19 cellular contexts compared by ENCODE assay signal in the genomic region with DNA sequence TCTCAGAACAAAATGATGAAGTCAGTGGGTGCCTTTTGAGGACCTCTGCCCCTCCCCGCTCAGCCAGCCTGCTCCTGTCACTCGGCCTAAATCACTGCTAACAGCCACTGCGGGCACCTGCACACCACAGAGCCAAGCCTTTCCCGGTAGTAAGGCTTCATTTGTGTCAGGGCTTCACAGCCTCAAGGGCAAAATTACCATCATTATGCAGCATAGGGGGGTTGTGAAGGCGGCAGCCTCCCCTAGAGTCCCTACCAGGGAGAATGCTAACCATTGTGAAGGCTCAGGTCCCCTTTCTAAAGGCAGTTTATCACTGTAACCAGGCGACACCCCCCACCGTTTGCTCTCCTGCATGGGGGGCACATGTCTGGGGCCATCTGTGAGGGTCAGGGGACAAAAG.
DNase-seq lines count a peak whose midpoint lies in the region; ATAC-seq and TF ChIP-seq lines count a peak whose summit lies in the region.
"Had no signal": no experiment of that assay in that cellular context is flagged by ENCODE, and none has a peak within 500 bp of the region (broad histone marks: within the 10 kb centered on the region; RNA-seq: fewer than 3 reads in every experiment).

No MANE protein-coding gene starts in this region.

- no peak overlapping the region for H3K4me2 ChIP-seq in neural cell (ENCODE audit: low read length)

- H4K20me1 ChIP-seq in neural cell (ENCODE audit: insufficient read depth), result no peaks in the 10 kb centered on the region

- peak; percentile 40 for TF ChIP-seq EP300 in neural cell (conservative IDR thresholded peaks at IDR 0.05; ENCODE audit: poor library complexity, severe bottlenecking)

- DNase-seq in NCI-H1436 treated with DMSO at 0.1 percent for 48 hours (lab: John Stamatoyannopoulos, UW), result peak; percentile 86
- peak; percentile 69 for DNase-seq in NCI-H2107 (lab: John Stamatoyannopoulos, UW)
- peak; percentile 9 for DNase-seq in NCI-H69 (lab: John Stamatoyannopoulos, UW)
- no peak for DNase-seq in GOT3 (lab: John Stamatoyannopoulos, UW)
- no peak for DNase-seq in stimulated activated CD4-positive, alpha-beta T cell treated with anti-CD3 and anti-CD28 coated beads, Interleukin-2, amount 100 ng/mL, for 24 hours
- DNase-seq: ACHN; C1 segment of cervical spinal cord; CD8-positive, alpha-beta memory T cell; Karpas-422; NCI-H2029; NCI-H446 treated with DMSO at 0.1 percent for 48 hours; NCI-H774; SIG-M5; T1000 had no signal

- no peaks in the 10 kb centered on the region for H3K79me2 ChIP-seq in neural cell (replicated peaks; ENCODE audit: insufficient read depth, low read length)

- no peaks in the 10 kb centered on the region for H3K9me2 ChIP-seq in neural cell (ENCODE audit: insufficient read depth, low read length)

- H3K9me3 ChIP-seq in neural cell (ENCODE audit: low read length), result no peaks in the 10 kb centered on the region
- H3K9me3 ChIP-seq: HAP-1 had no signal

- peak; percentile 49 for TF ChIP-seq CTCF in neural cell (IDR thresholded peaks at IDR 0.05; ENCODE audit: poor library complexity, severe bottlenecking)

- no peaks in the 10 kb centered on the region for H3K27me3 ChIP-seq in neural cell (ENCODE audit: insufficient read depth, low read depth, low read length)

- no peaks in the 10 kb centered on the region for H3F3A ChIP-seq in neural cell (ENCODE audit: insufficient read depth, low read length, poor library complexity, severe bottlenecking)

- H3K36me3 ChIP-seq in neural cell (ENCODE audit: insufficient read depth, low read length), result no peaks in the 10 kb centered on the region
- H3K36me3 ChIP-seq: HAP-1 had no signal

- peak; percentile 61 for TF ChIP-seq RAD21 in neural cell (conservative IDR thresholded peaks at IDR 0.05)

- no peak for ATAC-seq in HG03097 (IDR thresholded peaks at IDR 0.05; ENCODE audit: low FRiP score, unreplicated experiment)
- no peak for ATAC-seq in GM19467 (IDR thresholded peaks at IDR 0.05; ENCODE audit: unreplicated experiment)
- ATAC-seq: SK-N-SH treated with all-trans-retinoic acid at 6 μM for 48 hours had no signal

- no peak overlapping the region for H2AFZ ChIP-seq in neural cell (ENCODE audit: low read depth, low read length)

- H3K9ac ChIP-seq in neural cell (ENCODE audit: low read length), result peak overlapping the region; percentile 59

- H3K27ac ChIP-seq in neural cell (ENCODE audit: low read length), result peak overlapping the region; percentile 75

- H3K4me3 ChIP-seq in neural cell (ENCODE audit: low read length), result no peak overlapping the region
- H3K4me3 ChIP-seq: HAP-1 had no signal

TF ChIP-seq in neural cell, 6 proteins besides CTCF, POLR2A, EP300 and RAD21:
- TF ChIP-seq MXI1 (conservative IDR thresholded peaks at IDR 0.05; ENCODE audit: poor library complexity, severe bottlenecking) (no peak), SMC3 (conservative IDR thresholded peaks at IDR 0.05; ENCODE audit: poor library complexity) (peak; percentile 55)
- TF ChIP-seq, protein P1, sequence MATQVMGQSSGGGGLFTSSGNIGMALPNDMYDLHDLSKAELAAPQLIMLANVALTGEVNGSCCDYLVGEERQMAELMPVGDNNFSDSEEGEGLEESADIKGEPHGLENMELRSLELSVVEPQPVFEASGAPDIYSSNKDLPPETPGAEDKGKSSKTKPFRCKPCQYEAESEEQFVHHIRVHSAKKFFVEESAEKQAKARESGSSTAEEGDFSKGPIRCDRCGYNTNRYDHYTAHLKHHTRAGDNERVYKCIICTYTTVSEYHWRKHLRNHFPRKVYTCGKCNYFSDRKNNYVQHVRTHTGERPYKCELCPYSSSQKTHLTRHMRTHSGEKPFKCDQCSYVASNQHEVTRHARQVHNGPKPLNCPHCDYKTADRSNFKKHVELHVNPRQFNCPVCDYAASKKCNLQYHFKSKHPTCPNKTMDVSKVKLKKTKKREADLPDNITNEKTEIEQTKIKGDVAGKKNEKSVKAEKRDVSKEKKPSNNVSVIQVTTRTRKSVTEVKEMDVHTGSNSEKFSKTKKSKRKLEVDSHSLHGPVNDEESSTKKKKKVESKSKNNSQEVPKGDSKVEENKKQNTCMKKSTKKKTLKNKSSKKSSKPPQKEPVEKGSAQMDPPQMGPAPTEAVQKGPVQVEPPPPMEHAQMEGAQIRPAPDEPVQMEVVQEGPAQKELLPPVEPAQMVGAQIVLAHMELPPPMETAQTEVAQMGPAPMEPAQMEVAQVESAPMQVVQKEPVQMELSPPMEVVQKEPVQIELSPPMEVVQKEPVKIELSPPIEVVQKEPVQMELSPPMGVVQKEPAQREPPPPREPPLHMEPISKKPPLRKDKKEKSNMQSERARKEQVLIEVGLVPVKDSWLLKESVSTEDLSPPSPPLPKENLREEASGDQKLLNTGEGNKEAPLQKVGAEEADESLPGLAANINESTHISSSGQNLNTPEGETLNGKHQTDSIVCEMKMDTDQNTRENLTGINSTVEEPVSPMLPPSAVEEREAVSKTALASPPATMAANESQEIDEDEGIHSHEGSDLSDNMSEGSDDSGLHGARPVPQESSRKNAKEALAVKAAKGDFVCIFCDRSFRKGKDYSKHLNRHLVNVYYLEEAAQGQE (IDR thresholded peaks at IDR 0.05; ENCODE audit: borderline replicate concordance), result no peak

Comparison
In these comparisons a context has a peak if more than half of its experiments do, and no peak if none do; other contexts are left out.
1. DNase-seq: peak in NCI-H1436 treated with DMSO at 0.1 percent for 48 hours (single experiment), NCI-H2107 (single experiment) and NCI-H69 (single experiment); none in GOT3 (single experiment) and stimulated activated CD4-positive, alpha-beta T cell treated with anti-CD3 and anti-CD28 coated beads, Interleukin-2, amount 100 ng/mL, for 24 hours (0 of 2).